In the genomic region with DNA sequence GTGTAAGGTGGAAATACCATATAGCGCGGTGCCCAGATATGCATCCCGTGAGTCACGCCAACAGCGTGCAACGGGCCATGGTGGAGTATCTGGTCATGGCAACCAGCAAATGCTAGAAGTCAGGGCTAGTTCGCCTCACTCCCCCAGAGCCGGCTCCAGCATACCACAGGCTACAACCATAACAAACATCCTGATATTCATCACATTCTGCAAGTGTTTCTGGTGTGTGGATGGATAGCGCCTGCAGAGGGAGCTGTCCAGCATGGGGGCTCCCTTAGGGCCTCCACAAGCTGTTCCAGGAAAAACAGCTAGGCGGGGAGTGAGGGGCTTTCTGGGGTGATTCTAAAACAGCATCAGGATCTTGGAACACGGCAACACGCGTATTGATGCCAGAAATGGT, we compare ENCODE assay signal across 19 cellular contexts. TPM values are rescaled to one million over a fixed set of nuclear protein-coding genes. Genes with fewer than 3 reads are reported as not detected.
A peak's percentile ranks its signal among the peaks of the same experiment; 100 is the strongest.
DNase-seq lines count a peak whose midpoint lies in the region; ATAC-seq and TF ChIP-seq lines count a peak whose summit lies in the region.
"Had no signal": no experiment of that assay in that cellular context is flagged by ENCODE, and none has a peak within 500 bp of the region (broad histone marks: within the 10 kb centered on the region; RNA-seq: fewer than 3 reads in every experiment).

No MANE protein-coding gene starts in this region.

- H3K9me3 Mint-ChIP-seq in activated T-cell treated with anti-CD3 and anti-CD28 coated beads, Interleukin-2, amount 50 U/mL, for 4 hours, result no peaks in the 10 kb centered on the region
- H3K9me3 Mint-ChIP-seq: naive thymus-derived CD8-positive, alpha-beta T cell had no signal

- no peaks in the 10 kb centered on the region for H3K36me3 Mint-ChIP-seq in activated T-cell treated with anti-CD3 and anti-CD28 coated beads, Interleukin-2, amount 50 U/mL, for 4 hours (ENCODE audit: insufficient read depth)
- H3K36me3 Mint-ChIP-seq: naive thymus-derived CD8-positive, alpha-beta T cell had no signal

- peak in 1 of 9 donors; percentile 11 for TF ChIP-seq CTCF in heart right ventricle (IDR thresholded peaks at IDR 0.05)
- no peak for TF ChIP-seq CTCF in coronary artery (IDR thresholded peaks at IDR 0.05)

- H3K27me3 ChIP-seq in heart right ventricle (no peaks in the 10 kb centered on the region), muscle layer of duodenum (ENCODE audit: low read depth, low read length) (no peaks in the 10 kb centered on the region)
- H3K27me3 ChIP-seq: foreskin keratinocyte, SJCRH30, thyroid gland had no signal

- peaks cover 0 to 9% (median 0%) of the 10 kb centered on the region in 9 donors for H3K36me3 ChIP-seq in heart right ventricle
- peaks cover 0 to 3% of the 10 kb centered on the region in 2 donors for H3K36me3 ChIP-seq in muscle layer of duodenum (ENCODE audit: control insufficient read depth in 1 of 2, insufficient read depth in 2 of 2, low read length in 2 of 2)
- H3K36me3 ChIP-seq: thyroid gland had no signal

- H3K4me3 ChIP-seq in heart right ventricle, result no peak overlapping the region
- H3K4me3 ChIP-seq in coronary artery, result peak overlapping the region; percentile 30
- H3K4me3 ChIP-seq in muscle layer of duodenum (ENCODE audit: low read depth in 1 of 2, low read length in 2 of 2), result no peak overlapping the region
- H3K4me3 ChIP-seq: SJCRH30, thyroid gland had no signal

- H3K4me1 Mint-ChIP-seq in activated T-cell treated with anti-CD3 and anti-CD28 coated beads, Interleukin-2, amount 50 U/mL, for 4 hours (ENCODE audit: low read depth), result peaks cover 5% of the 10 kb centered on the region

- ATAC-seq in heart right ventricle, result no peak
- no peak for ATAC-seq in Right ventricle myocardium superior (ENCODE audit: poor library complexity)
- no peak for ATAC-seq in activated T-cell treated with anti-CD3 and anti-CD28 coated beads, Interleukin-2, amount 50 U/mL, for 4 hours
- ATAC-seq: activated naive CD4-positive, alpha-beta T cell treated with anti-CD3 and anti-CD28 coated beads, Interleukin-2, amount 50 U/mL, for 72 hours; foreskin keratinocyte; naive thymus-derived CD8-positive, alpha-beta T cell had no signal

- no peaks in the 10 kb centered on the region for H3K9me3 ChIP-seq in heart right ventricle
- H3K9me3 ChIP-seq in muscle layer of duodenum (ENCODE audit: control insufficient read depth in 1 of 2, low read length in 2 of 2), result no peaks in the 10 kb centered on the region
- H3K9me3 ChIP-seq: SJCRH30, thyroid gland had no signal

- no peaks in the 10 kb centered on the region for H3K27me3 Mint-ChIP-seq in activated T-cell treated with anti-CD3 and anti-CD28 coated beads, Interleukin-2, amount 50 U/mL, for 4 hours (ENCODE audit: low read depth)
- H3K27me3 Mint-ChIP-seq: naive thymus-derived CD8-positive, alpha-beta T cell had no signal

- H3K4me1 ChIP-seq in heart right ventricle (peaks cover 32 to 100% (median 88%) of the 10 kb centered on the region in 9 donors), muscle layer of duodenum (ENCODE audit: control insufficient read depth in 1 of 2, insufficient read depth in 2 of 2, low read length in 2 of 2) (peaks cover 3 to 66% of the 10 kb centered on the region in 2 donors)
- H3K4me1 ChIP-seq: foreskin keratinocyte had no signal

- DNase-seq in heart right ventricle, result no peak
- DNase-seq in Right ventricle myocardium superior, result no peak
- no peak for DNase-seq in coronary artery (ENCODE audit: low spot score)
- DNase-seq in NCI-H1092 (lab: John Stamatoyannopoulos, UW), result no peak
- DNase-seq in activated T-cell treated with anti-CD3 and anti-CD28 coated beads, Interleukin-2, amount 50 U/mL, for 4 hours, result no peak
- no peak for DNase-seq in SW480 (ENCODE audit: low spot score)
- no peak for DNase-seq in NCI-H1694 treated with DMSO at 0.1 percent for 48 hours (lab: John Stamatoyannopoulos, UW)
- DNase-seq: activated CD8-positive, alpha-beta memory T cell treated with anti-CD3 and anti-CD28 coated beads, Interleukin-2, amount 50 U/mL, for 4 hours; Calu3; naive thymus-derived CD8-positive, alpha-beta T cell; NCI-H2081 treated with DMSO at 0.1 percent for 48 hours; NCI-H774; SJCRH30; small intestine; thyroid gland had no signal

- intact Hi-C loops in heart right ventricle (cut with DNase I) (loop anchor here in 3 of 10 donors (5.0 to 10.0 kb wide), 2 partner anchors 47 to 54 kb away; no protein-coding TSS in a partner anchor), Right ventricle myocardium superior (cut with DNase I) (no loop called here)

- WGBS in heart right ventricle, 2 donors, result 91 to 97% methylated on average over 13 of the region's 13 CpGs

- no peak overlapping the region for H3K4me3 Mint-ChIP-seq in activated T-cell treated with anti-CD3 and anti-CD28 coated beads, Interleukin-2, amount 50 U/mL, for 4 hours
- H3K4me3 Mint-ChIP-seq: naive thymus-derived CD8-positive, alpha-beta T cell had no signal

- peak overlapping the region in 7 of 10 donors; percentile 34 to 96 (median 64) for H3K27ac ChIP-seq in heart right ventricle
- H3K27ac ChIP-seq in coronary artery, result peak overlapping the region; percentile 92 to 96
- peak overlapping the region; percentile 1 for H3K27ac ChIP-seq in muscle layer of duodenum (ENCODE audit: low read length)
- H3K27ac ChIP-seq: foreskin keratinocyte, SJCRH30, thyroid gland, VCaP had no signal

RNA-seq across cellular contexts. Expression of gene C1orf198, which starts 6.8 kb away (rescaled TPM):
- 10 to 100 TPM; 33.4 to 66.0 (median 46.0) TPM for total RNA-seq in heart right ventricle
- 10 to 100 TPM; 26.0 to 36.4 TPM for polyA plus RNA-seq in heart right ventricle
- total RNA-seq in Right ventricle myocardium superior, result 43.1 TPM
- total RNA-seq in activated T-cell treated with anti-CD3 and anti-CD28 coated beads, Interleukin-2, amount 50 U/mL, for 4 hours, result 1 to 10 TPM; 4.7 to 5.2 (median 4.9) TPM

Comparison
In these comparisons a context has a peak if more than half of its experiments do, and no peak if none do; other contexts are left out.
1. H3K27ac ChIP-seq: peak in every context shown above with its lines; median percentile 94 in coronary artery; 64 in heart right ventricle; 1 in muscle layer of duodenum.